15 cellular contexts compared by ENCODE assay signal in the genomic region with DNA sequence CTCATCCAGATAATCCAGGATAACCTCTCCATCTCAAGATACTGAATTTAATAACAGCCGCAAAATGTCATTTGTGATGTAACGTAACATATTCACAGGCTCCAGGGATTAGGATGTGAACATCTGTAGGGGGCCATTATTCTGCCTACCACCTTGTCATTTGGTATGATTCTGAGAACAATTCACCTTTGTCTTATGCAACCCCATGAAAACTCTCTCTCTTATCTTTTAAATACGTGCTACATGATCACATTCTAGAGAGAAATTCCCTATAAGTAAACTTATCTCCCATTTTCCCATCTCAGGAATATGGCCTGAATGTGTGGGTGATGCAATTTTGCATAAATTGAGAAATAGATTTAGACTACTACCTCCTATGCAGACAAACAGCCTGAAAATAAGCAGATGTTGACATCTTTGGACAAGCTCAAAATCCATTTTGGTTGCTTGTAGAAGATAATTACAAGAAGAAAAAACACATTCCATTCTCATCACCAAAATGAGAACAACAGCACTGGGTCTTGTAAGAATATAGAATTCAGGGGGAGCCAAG.
DNase-seq lines count a peak whose midpoint lies in the region; ATAC-seq and TF ChIP-seq lines count a peak whose summit lies in the region.
"Had no signal": no experiment of that assay in that cellular context is flagged by ENCODE, and none has a peak within 500 bp of the region (broad histone marks: within the 10 kb centered on the region; RNA-seq: fewer than 3 reads in every experiment).

No MANE protein-coding gene starts in this region.

- no peak overlapping the region for H3K27ac Mint-ChIP-seq in endodermal cell
- H3K27ac Mint-ChIP-seq: B cell; CD4-positive, alpha-beta T cell had no signal

- no peaks in the 10 kb centered on the region for H3K36me3 Mint-ChIP-seq in endodermal cell (ENCODE audit: low read depth)

- no peak overlapping the region for H3K4me3 Mint-ChIP-seq in endodermal cell
- H3K4me3 Mint-ChIP-seq: B cell; CD4-positive, alpha-beta T cell had no signal

- intact Hi-C loops in Panc1 (cut with micrococcal nuclease; ENCODE audit: unreplicated experiment), result no loop called here
- intact Hi-C loops in upper lobe of right lung (cut with DNase I), result no loop called here

- no peak overlapping the region for H2BK120ac ChIP-seq in mesendoderm (ENCODE audit: low read depth, low read length)

- H3K79me2 ChIP-seq in mesendoderm (ENCODE audit: control insufficient read depth, insufficient read depth, low read length), result no peaks in the 10 kb centered on the region

- no peaks in the 10 kb centered on the region for H3K4me1 Mint-ChIP-seq in endodermal cell
- H3K4me1 Mint-ChIP-seq: B cell had no signal

- no peak overlapping the region for H2AK5ac ChIP-seq in mesendoderm (ENCODE audit: low read length)

- no peak overlapping the region for H2BK15ac ChIP-seq in mesendoderm (replicated peaks; ENCODE audit: low read depth)

- BruUV-seq in Panc1 (replicated peaks; lab: Mats Ljungman, UMichigan), result no TSS peak

- no peak overlapping the region for H3K4me3 ChIP-seq in Panc1 (ENCODE audit: low read depth in 2 of 2, low read length in 2 of 2)
- H3K4me3 ChIP-seq in endodermal cell (ENCODE audit: low read length), result peak overlapping the region; percentile 26
- H3K4me3 ChIP-seq in mesendoderm (ENCODE audit: low read length), result no peak overlapping the region
- no peak overlapping the region for H3K4me3 ChIP-seq in upper lobe of right lung
- H3K4me3 ChIP-seq: GM23248 had no signal

- no peak for TF ChIP-seq CTCF in Panc1 (IDR thresholded peaks at IDR 0.05)
- TF ChIP-seq CTCF in endodermal cell (conservative IDR thresholded peaks at IDR 0.05), result no peak
- TF ChIP-seq CTCF in upper lobe of right lung (IDR thresholded peaks at IDR 0.05), result no peak

- H3K79me1 ChIP-seq in mesendoderm (ENCODE audit: low read length), result no peaks in the 10 kb centered on the region

- no peak overlapping the region for H3K18ac ChIP-seq in mesendoderm (ENCODE audit: low read length)

- H2BK5ac ChIP-seq in mesendoderm (ENCODE audit: low read length), result no peak overlapping the region

- WGBS in endodermal cell (ENCODE audit: insufficient coverage in 1 of 2, insufficient read length in 1 of 2), 2 experiments, result 92 to 100% methylated on average over 2 to 3 of the region's 3 CpGs
- no CpG with 5 or more reads among the region's 3 CpGs for WGBS in mesendoderm (ENCODE audit: extremely low coverage, insufficient coverage, low lambda C conversion rate)

- in situ Hi-C loops in Panc1 (cut with HindIII; ENCODE audit: low pct_unique_long_range_greater_than_20kb, low sequenced_read_pairs), result no loop called here

- no peak overlapping the region for H3K4me2 ChIP-seq in mesendoderm (ENCODE audit: low read length)

- H3K56ac ChIP-seq in mesendoderm (ENCODE audit: low read length), result no peak overlapping the region

- no peaks in the 10 kb centered on the region for H3K9me3 ChIP-seq in Panc1 (ENCODE audit: control insufficient read depth, insufficient read depth, low read depth, low read length)
- peaks cover 17% of the 10 kb centered on the region for H3K9me3 ChIP-seq in endodermal cell (ENCODE audit: control insufficient read depth, low read length)
- H3K9me3 ChIP-seq in upper lobe of right lung, result no peaks in the 10 kb centered on the region

- no peak overlapping the region for H3K4ac ChIP-seq in mesendoderm (ENCODE audit: low read depth, low read length)

- H3K27ac ChIP-seq in Panc1 (ENCODE audit: low read length) (peak overlapping the region; percentile 29; the same call in 1 of the 2 replicates), endodermal cell (ENCODE audit: low read depth, low read length) (no peak overlapping the region), mesendoderm (ENCODE audit: low read depth, low read length) (no peak overlapping the region), upper lobe of right lung (no peak overlapping the region)
- H3K27ac ChIP-seq: GM23248 had no signal

- no peak overlapping the region for H4K8ac ChIP-seq in mesendoderm (ENCODE audit: low read depth, low read length)

- CTCF ChIA-PET in Panc1 (lab: Charles Lee), result no interaction called here

- H4K5ac ChIP-seq in mesendoderm (ENCODE audit: low read length), result no peak overlapping the region

- H3K4me1 ChIP-seq in Panc1 (ENCODE audit: control insufficient read depth, insufficient read depth, low read length) (peaks cover 6% of the 10 kb centered on the region; the same call in 1 of the 2 replicates), endodermal cell (ENCODE audit: control insufficient read depth, insufficient read depth, low read length) (no peaks in the 10 kb centered on the region), mesendoderm (ENCODE audit: control insufficient read depth, low read depth, low read length) (no peaks in the 10 kb centered on the region), upper lobe of right lung (peaks cover 6% of the 10 kb centered on the region)

- POLR2A ChIA-PET in Panc1 (lab: Charles Lee), result no interaction called here

- H3K27me3 ChIP-seq in Panc1 (ENCODE audit: control insufficient read depth, insufficient read depth, low read length) (no peaks in the 10 kb centered on the region), endodermal cell (ENCODE audit: control insufficient read depth, insufficient read depth, low read length, poor library complexity, severe bottlenecking) (no peaks in the 10 kb centered on the region), mesendoderm (ENCODE audit: insufficient read depth, low read length, poor library complexity) (no peaks in the 10 kb centered on the region), upper lobe of right lung (no peaks in the 10 kb centered on the region)

- H3K9me3 Mint-ChIP-seq in endodermal cell, result peaks cover 10% of the 10 kb centered on the region
- H3K9me3 Mint-ChIP-seq: CD4-positive, alpha-beta T cell had no signal

- DNase-seq in NCI-H82 (lab: John Stamatoyannopoulos, UW) (peak; percentile 7), NCI-H82 treated with DMSO at 0.1 percent for 48 hours (lab: John Stamatoyannopoulos, UW; ENCODE audit: unreplicated experiment) (no peak), Panc1 (ENCODE audit: low read depth, low spot score) (no peak), endodermal cell (no peak), mesendoderm (peak; percentile 18), NCI-H1105 (lab: John Stamatoyannopoulos, UW) (no peak), upper lobe of right lung (no peak)
- DNase-seq: 8988T; C1 segment of cervical spinal cord; Calu3; CD4-positive, alpha-beta T cell; DMS 273 treated with DMSO at 0.1 percent for 48 hours; GM23248 had no signal

- H3K9ac ChIP-seq in endodermal cell (ENCODE audit: extremely low read depth, low read length, poor library complexity, severe bottlenecking) (no peak overlapping the region), mesendoderm (ENCODE audit: low read length) (no peak overlapping the region)
- H3K9ac ChIP-seq: GM23248 had no signal

- no peak for ATAC-seq in Panc1
- ATAC-seq in upper lobe of right lung, result no peak
- ATAC-seq: HCT116 had no signal

- no peak overlapping the region for H3K23ac ChIP-seq in mesendoderm (ENCODE audit: low read length)

- H3K36me3 ChIP-seq in Panc1 (ENCODE audit: control insufficient read depth, insufficient read depth, low read length), result no peaks in the 10 kb centered on the region
- H3K36me3 ChIP-seq in endodermal cell (ENCODE audit: control insufficient read depth, insufficient read depth, low read length), result no peaks in the 10 kb centered on the region
- H3K36me3 ChIP-seq in mesendoderm (ENCODE audit: control insufficient read depth, insufficient read depth, low read length), result no peaks in the 10 kb centered on the region
- no peaks in the 10 kb centered on the region for H3K36me3 ChIP-seq in upper lobe of right lung

- H3K27me3 Mint-ChIP-seq in endodermal cell (ENCODE audit: insufficient read depth), result no peaks in the 10 kb centered on the region
- H3K27me3 Mint-ChIP-seq: CD4-positive, alpha-beta T cell had no signal

Comparison
In these comparisons a context has a peak if more than half of its experiments do, and no peak if none do; other contexts are left out.
1. DNase-seq: peak in NCI-H82 (single experiment) and mesendoderm (single experiment); none in NCI-H82 treated with DMSO at 0.1 percent for 48 hours (single experiment), Panc1 (single experiment), endodermal cell (single experiment), NCI-H1105 (single experiment) and upper lobe of right lung (single experiment).